1 cellular context compared by ENCODE assay signal in the genomic region with DNA sequence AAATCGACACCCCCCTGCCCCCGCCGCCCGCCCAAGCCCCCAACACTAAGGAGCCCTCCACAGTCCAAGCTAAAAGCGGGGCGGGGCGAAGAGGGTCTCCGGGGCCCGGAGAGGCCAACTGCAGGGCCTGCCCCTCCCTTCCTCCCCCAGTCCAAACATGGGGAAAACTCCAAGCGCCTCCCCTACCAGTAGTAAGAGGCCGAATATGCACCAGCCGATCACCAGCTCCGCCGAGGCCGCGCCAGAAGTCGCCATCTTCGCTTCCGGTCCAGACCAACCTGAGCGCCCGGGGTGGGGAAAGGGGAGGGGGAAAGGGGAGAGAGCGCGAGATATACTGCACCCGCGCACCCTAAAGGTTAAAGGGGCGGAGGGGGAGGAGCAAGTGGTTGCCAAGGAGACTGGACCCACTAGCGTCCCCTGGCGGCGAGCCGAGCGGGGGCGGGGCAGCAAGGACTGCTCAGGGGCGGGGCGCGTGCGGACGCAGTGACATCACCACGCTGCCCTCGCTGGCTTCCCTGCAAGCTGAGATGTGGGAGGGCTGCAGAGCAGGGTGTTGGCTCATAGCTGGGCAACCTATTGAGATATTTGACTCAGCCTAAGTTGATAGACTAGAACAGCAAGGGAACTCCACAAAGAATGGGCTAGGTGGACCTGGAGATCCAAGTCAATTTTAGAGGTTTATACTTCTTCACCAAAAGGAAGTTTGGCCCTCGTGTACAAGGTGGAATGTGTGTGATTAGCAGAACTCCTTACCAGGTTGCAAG.
TF ChIP-seq lines count a peak whose summit lies in the region.

A gene (minus strand): TSS at position 384 of the 764 bp plus-strand sequence. CDS start 129 bp downstream, at position 255.

TF ChIP-seq in liver, 16 proteins besides CTCF, POLR2A, EP300 and RAD21 (continued from another document):
- TF ChIP-seq, protein P1, sequence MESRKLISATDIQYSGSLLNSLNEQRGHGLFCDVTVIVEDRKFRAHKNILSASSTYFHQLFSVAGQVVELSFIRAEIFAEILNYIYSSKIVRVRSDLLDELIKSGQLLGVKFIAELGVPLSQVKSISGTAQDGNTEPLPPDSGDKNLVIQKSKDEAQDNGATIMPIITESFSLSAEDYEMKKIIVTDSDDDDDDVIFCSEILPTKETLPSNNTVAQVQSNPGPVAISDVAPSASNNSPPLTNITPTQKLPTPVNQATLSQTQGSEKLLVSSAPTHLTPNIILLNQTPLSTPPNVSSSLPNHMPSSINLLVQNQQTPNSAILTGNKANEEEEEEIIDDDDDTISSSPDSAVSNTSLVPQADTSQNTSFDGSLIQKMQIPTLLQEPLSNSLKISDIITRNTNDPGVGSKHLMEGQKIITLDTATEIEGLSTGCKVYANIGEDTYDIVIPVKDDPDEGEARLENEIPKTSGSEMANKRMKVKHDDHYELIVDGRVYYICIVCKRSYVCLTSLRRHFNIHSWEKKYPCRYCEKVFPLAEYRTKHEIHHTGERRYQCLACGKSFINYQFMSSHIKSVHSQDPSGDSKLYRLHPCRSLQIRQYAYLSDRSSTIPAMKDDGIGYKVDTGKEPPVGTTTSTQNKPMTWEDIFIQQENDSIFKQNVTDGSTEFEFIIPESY (IDR thresholded peaks at IDR 0.05), result peak; percentile 75
- TF ChIP-seq RXRA (IDR thresholded peaks at IDR 0.05) (peak; percentile 31 to 38), FOXA1 (IDR thresholded peaks at IDR 0.05) (peak; percentile 6), SP1 (IDR thresholded peaks at IDR 0.05) (peak; percentile 64), EGR1 (IDR thresholded peaks at IDR 0.05; ENCODE audit: low read depth in 2 of 2) (peak; percentile 71 to 87), JUND (IDR thresholded peaks at IDR 0.05) (peak; percentile 69 to 89), FOXA2 (IDR thresholded peaks at IDR 0.05) (peak; percentile 11)
